In genomic region chr10:103772846-103773245, GRCh38 we compare ENCODE assay signal across 8 cellular contexts.
DNase-seq lines count a peak whose midpoint lies in the region; ATAC-seq and TF ChIP-seq lines count a peak whose summit lies in the region.
"Not testable (repeated sequence)": the region's sequence is repeated elsewhere in the genome, so short reads cannot be mapped to it uniquely, and the experiment has no call there.

No MANE protein-coding gene starts in this region.

- H3K27me3 Mint-ChIP-seq in T-helper 1 cell treated with Interleukin-12 subunit alpha and Interleukin-12 subunit beta and Interleukin-4 antibody, amounts not matched to agents 30 μg/mL and 1 μg/mL, for 36 hours (ENCODE audit: low read depth); activated naive CD8-positive, alpha-beta T cell treated with anti-CD3 and anti-CD28 coated beads, Interleukin-2, amount 50 U/mL, for 24 hours; effector memory CD8-positive, alpha-beta T cell; stimulated activated naive B cell treated with anti-CD40 and anti-IgM and Interleukin-4, amounts not matched to agents 10 μg/mL and 1 μg/mL and 100 μg/mL, for 72 hours: not testable (repeated sequence)
- peaks cover 20% of the 10 kb centered on the region for H3K27me3 Mint-ChIP-seq in nephron progenitor cell (ENCODE audit: low read depth, poor library complexity)

- 75% methylated on average over 13 of the region's 13 CpGs for WGBS in HUES64

- H3K27ac ChIP-seq in BLaER1 treated with 17β-estradiol and CSF1 and Interleukin-3, amounts not matched to agents 10 nM and 100 nM = peak overlapping the region; percentile 6 to 91 (median 82); a peak in 21 of 22 replicates
- H3K27ac ChIP-seq in HUES64 (ENCODE audit: low read depth, low read length) = peak overlapping the region; percentile 91; the same call in 1 of the 2 replicates

- H3K4me3 Mint-ChIP-seq in T-helper 1 cell treated with Interleukin-12 subunit alpha and Interleukin-12 subunit beta and Interleukin-4 antibody, amounts not matched to agents 30 μg/mL and 1 μg/mL, for 36 hours = peak overlapping the region; percentile 84
- H3K4me3 Mint-ChIP-seq in activated naive CD8-positive, alpha-beta T cell treated with anti-CD3 and anti-CD28 coated beads, Interleukin-2, amount 50 U/mL, for 24 hours = peak overlapping the region; percentile 80
- peak overlapping the region; percentile 92 to 94 for H3K4me3 Mint-ChIP-seq in effector memory CD8-positive, alpha-beta T cell
- peak overlapping the region; percentile 80 for H3K4me3 Mint-ChIP-seq in nephron progenitor cell
- peak overlapping the region; percentile 86 for H3K4me3 Mint-ChIP-seq in stimulated activated naive B cell treated with anti-CD40 and anti-IgM and Interleukin-4, amounts not matched to agents 10 μg/mL and 1 μg/mL and 100 μg/mL, for 72 hours

- peaks cover 0 to 31% (median 8%) of the 10 kb centered on the region in 11 experiments; a peak in 12 of 22 replicates for H4K20me1 ChIP-seq in BLaER1 treated with 17β-estradiol and CSF1 and Interleukin-3, amounts not matched to agents 10 nM and 100 nM

- H3K9me3 Mint-ChIP-seq in T-helper 1 cell treated with Interleukin-12 subunit alpha and Interleukin-12 subunit beta and Interleukin-4 antibody, amounts not matched to agents 30 μg/mL and 1 μg/mL, for 36 hours; activated naive CD8-positive, alpha-beta T cell treated with anti-CD3 and anti-CD28 coated beads, Interleukin-2, amount 50 U/mL, for 24 hours; effector memory CD8-positive, alpha-beta T cell; nephron progenitor cell: not testable (repeated sequence)
- H3K9me3 Mint-ChIP-seq in stimulated activated naive B cell treated with anti-CD40 and anti-IgM and Interleukin-4, amounts not matched to agents 10 μg/mL and 1 μg/mL and 100 μg/mL, for 72 hours = peaks cover 2 to 10% of the 10 kb centered on the region in 2 donors

- peak overlapping the region; percentile 83 to 98 (median 94) for H3K4me2 ChIP-seq in BLaER1 treated with 17β-estradiol and CSF1 and Interleukin-3, amounts not matched to agents 10 nM and 100 nM

- H3K9me3 ChIP-seq in BLaER1 treated with 17β-estradiol and CSF1 and Interleukin-3, amounts not matched to agents 10 nM and 100 nM (replicated peaks in 1 of 11) = peaks cover 0 to 18% (median 15%) of the 10 kb centered on the region in 11 experiments; a peak in 19 of 22 replicates
- not testable (repeated sequence) for H3K9me3 ChIP-seq in HUES64 (ENCODE audit: insufficient read depth, low read depth, low read length); iPS-18c (ENCODE audit: control insufficient read depth, insufficient read depth, low read length)

- H3K4me1 ChIP-seq in BLaER1 treated with 17β-estradiol and CSF1 and Interleukin-3, amounts not matched to agents 10 nM and 100 nM = peaks cover 69 to 75% (median 71%) of the 10 kb centered on the region in 10 experiments
- not testable (repeated sequence) for H3K4me1 ChIP-seq in HUES64 (ENCODE audit: insufficient read depth, low read length)

- ATAC-seq in activated naive CD8-positive, alpha-beta T cell treated with anti-CD3 and anti-CD28 coated beads, Interleukin-2, amount 50 U/mL, for 24 hours; effector memory CD8-positive, alpha-beta T cell (replicated peaks); stimulated activated naive B cell treated with anti-CD40 and anti-IgM and Interleukin-4, amounts not matched to agents 10 μg/mL and 1 μg/mL and 100 μg/mL, for 72 hours (replicated peaks): not testable (repeated sequence)

- not testable (repeated sequence) for H3K27me3 ChIP-seq in BLaER1 treated with 17β-estradiol and CSF1 and Interleukin-3, amounts not matched to agents 10 nM and 100 nM; HUES64 (ENCODE audit: insufficient read depth, low read length)

- H3K9ac ChIP-seq in BLaER1 treated with 17β-estradiol and CSF1 and Interleukin-3, amounts not matched to agents 10 nM and 100 nM = peak overlapping the region; percentile 57 to 82 (median 78)
- 0 out of 2 replicates have a peak overlapping the region, but pooled peaks have one; percentile 7 for H3K9ac ChIP-seq in HUES64 (ENCODE audit: low read depth, low read length)

- peaks cover 4 to 33% (median 24%) of the 10 kb centered on the region in 11 experiments; a peak in 17 of 22 replicates for H3K36me3 ChIP-seq in BLaER1 treated with 17β-estradiol and CSF1 and Interleukin-3, amounts not matched to agents 10 nM and 100 nM
- not testable (repeated sequence) for H3K36me3 ChIP-seq in HUES64 (ENCODE audit: insufficient read depth, low read length)

- H3K36me3 Mint-ChIP-seq in T-helper 1 cell treated with Interleukin-12 subunit alpha and Interleukin-12 subunit beta and Interleukin-4 antibody, amounts not matched to agents 30 μg/mL and 1 μg/mL, for 36 hours (ENCODE audit: low read depth); activated naive CD8-positive, alpha-beta T cell treated with anti-CD3 and anti-CD28 coated beads, Interleukin-2, amount 50 U/mL, for 24 hours (ENCODE audit: low read depth); effector memory CD8-positive, alpha-beta T cell (ENCODE audit: insufficient read depth); stimulated activated naive B cell treated with anti-CD40 and anti-IgM and Interleukin-4, amounts not matched to agents 10 μg/mL and 1 μg/mL and 100 μg/mL, for 72 hours: not testable (repeated sequence)
- peaks cover 31% of the 10 kb centered on the region for H3K36me3 Mint-ChIP-seq in nephron progenitor cell (ENCODE audit: low read depth)

- H3K4me3 ChIP-seq in BLaER1 treated with 17β-estradiol and CSF1 and Interleukin-3, amounts not matched to agents 10 nM and 100 nM = peak overlapping the region; percentile 40 to 66 (median 51); a peak in 19 of 20 replicates
- H3K4me3 ChIP-seq in HUES64 (ENCODE audit: low read length) (peak overlapping the region; percentile 69), iPS-18c (ENCODE audit: insufficient read depth, low read depth, low read length) (peak overlapping the region; percentile 55)

- peaks cover 16% of the 10 kb centered on the region for H3K4me1 Mint-ChIP-seq in T-helper 1 cell treated with Interleukin-12 subunit alpha and Interleukin-12 subunit beta and Interleukin-4 antibody, amounts not matched to agents 30 μg/mL and 1 μg/mL, for 36 hours (ENCODE audit: low read depth)
- H3K4me1 Mint-ChIP-seq in activated naive CD8-positive, alpha-beta T cell treated with anti-CD3 and anti-CD28 coated beads, Interleukin-2, amount 50 U/mL, for 24 hours = peaks cover 29% of the 10 kb centered on the region
- peaks cover 16 to 17% of the 10 kb centered on the region in 2 donors for H3K4me1 Mint-ChIP-seq in effector memory CD8-positive, alpha-beta T cell (ENCODE audit: low read depth in 2 of 2)
- H3K4me1 Mint-ChIP-seq in nephron progenitor cell = peaks cover 45% of the 10 kb centered on the region
- peaks cover 47 to 71% of the 10 kb centered on the region in 2 donors for H3K4me1 Mint-ChIP-seq in stimulated activated naive B cell treated with anti-CD40 and anti-IgM and Interleukin-4, amounts not matched to agents 10 μg/mL and 1 μg/mL and 100 μg/mL, for 72 hours

- TF ChIP-seq CTCF in nephron progenitor cell (IDR thresholded peaks at IDR 0.05) = not testable (repeated sequence)

- not testable (repeated sequence) for DNase-seq in activated naive CD8-positive, alpha-beta T cell treated with anti-CD3 and anti-CD28 coated beads, Interleukin-2, amount 50 U/mL, for 24 hours; effector memory CD8-positive, alpha-beta T cell; nephron progenitor cell; stimulated activated naive B cell treated with anti-CD40 and anti-IgM and Interleukin-4, amounts not matched to agents 10 μg/mL and 1 μg/mL and 100 μg/mL, for 72 hours

- not testable (repeated sequence) for H3K27ac Mint-ChIP-seq in T-helper 1 cell treated with Interleukin-12 subunit alpha and Interleukin-12 subunit beta and Interleukin-4 antibody, amounts not matched to agents 30 μg/mL and 1 μg/mL, for 36 hours; activated naive CD8-positive, alpha-beta T cell treated with anti-CD3 and anti-CD28 coated beads, Interleukin-2, amount 50 U/mL, for 24 hours; nephron progenitor cell; stimulated activated naive B cell treated with anti-CD40 and anti-IgM and Interleukin-4, amounts not matched to agents 10 μg/mL and 1 μg/mL and 100 μg/mL, for 72 hours
- peak overlapping the region; percentile 88 to 96 for H3K27ac Mint-ChIP-seq in effector memory CD8-positive, alpha-beta T cell
